Comparison of ENCODE assay signal across 14 cellular contexts in genomic region chr14:59427653-59428578, GRCh38. TPM values are rescaled to one million over a fixed set of nuclear protein-coding genes. Genes with fewer than 3 reads are reported as not detected.
DNase-seq lines count a peak whose midpoint lies in the region; ATAC-seq and TF ChIP-seq lines count a peak whose summit lies in the region.
"Had no signal": no experiment of that assay in that cellular context is flagged by ENCODE, and none has a peak within 500 bp of the region (broad histone marks: within the 10 kb centered on the region; RNA-seq: fewer than 3 reads in every experiment).

No MANE protein-coding gene starts in this region.

- no peaks in the 10 kb centered on the region for H3K27me3 ChIP-seq in body of pancreas
- H3K27me3 ChIP-seq: cardiac muscle cell had no signal

- intact Hi-C loops in body of pancreas (cut with DNase I), result no loop called here

- no peak overlapping the region for H3K27ac Mint-ChIP-seq in stimulated activated effector memory CD8-positive, alpha-beta T cell treated with anti-CD3 and anti-CD28 coated beads, Interleukin-12 subunit alpha, Interleukin-12 subunit beta, amount 100 ng/mL, for 72 hours

- no peaks in the 10 kb centered on the region for H3K9me3 Mint-ChIP-seq in stimulated activated effector memory CD8-positive, alpha-beta T cell treated with anti-CD3 and anti-CD28 coated beads, Interleukin-12 subunit alpha, Interleukin-12 subunit beta, amount 100 ng/mL, for 72 hours

- H3K9me3 ChIP-seq in body of pancreas, result no peaks in the 10 kb centered on the region

- TF ChIP-seq POLR2A in body of pancreas (IDR thresholded peaks at IDR 0.05), result no peak

- no peaks in the 10 kb centered on the region for H3K4me1 Mint-ChIP-seq in stimulated activated effector memory CD8-positive, alpha-beta T cell treated with anti-CD3 and anti-CD28 coated beads, Interleukin-12 subunit alpha, Interleukin-12 subunit beta, amount 100 ng/mL, for 72 hours

- H3K36me3 Mint-ChIP-seq in stimulated activated effector memory CD8-positive, alpha-beta T cell treated with anti-CD3 and anti-CD28 coated beads, Interleukin-12 subunit alpha, Interleukin-12 subunit beta, amount 100 ng/mL, for 72 hours, result no peaks in the 10 kb centered on the region

- no peaks in the 10 kb centered on the region for H3K4me1 ChIP-seq in body of pancreas

- ATAC-seq in body of pancreas, result peak; percentile 45
- peak; percentile 54 for ATAC-seq in stimulated activated effector memory CD8-positive, alpha-beta T cell treated with anti-CD3 and anti-CD28 coated beads, Interleukin-12 subunit alpha, Interleukin-12 subunit beta, amount 100 ng/mL, for 72 hours
- ATAC-seq in GM21381 (IDR thresholded peaks at IDR 0.05; ENCODE audit: unreplicated experiment), result no peak

- no peak overlapping the region for H3K4me3 ChIP-seq in body of pancreas
- H3K4me3 ChIP-seq: cardiac muscle cell had no signal

- no peak overlapping the region for H3K27ac ChIP-seq in body of pancreas
- H3K27ac ChIP-seq: cardiac muscle cell, KMS-11 had no signal

- DNase-seq in NCI-H2107 (lab: John Stamatoyannopoulos, UW), result peak; percentile 30
- peak in 1 of 4 donors; percentile 42 for DNase-seq in body of pancreas
- DNase-seq in hepatic stellate cell (ENCODE audit: low spot score), result peak; percentile 53
- no peak for DNase-seq in stimulated activated effector memory CD8-positive, alpha-beta T cell treated with anti-CD3 and anti-CD28 coated beads, Interleukin-12 subunit alpha, Interleukin-12 subunit beta, amount 100 ng/mL, for 72 hours (ENCODE audit: low spot score in 2 of 2)
- DNase-seq in NAMALWA (ENCODE audit: low spot score), result no peak
- DNase-seq in islet precursor cell, result no peak
- DNase-seq: hippocampal formation; NCI-H510A treated with DMSO at 0.1 percent for 48 hours; stimulated activated CD4-positive, alpha-beta T cell treated with anti-CD3 and anti-CD28 coated beads, Interleukin-4, amount 100 ng/mL, for 1 hour; T-helper 1 cell; trophoblast cell had no signal

- no peaks in the 10 kb centered on the region for H3K36me3 ChIP-seq in body of pancreas (replicated peaks in 1 of 2; ENCODE audit: insufficient read depth in 1 of 2, low read depth in 2 of 2)
- H3K36me3 ChIP-seq: cardiac muscle cell had no signal

- no peak for TF ChIP-seq CTCF in body of pancreas (IDR thresholded peaks at IDR 0.05)

- H3K4me3 Mint-ChIP-seq in stimulated activated effector memory CD8-positive, alpha-beta T cell treated with anti-CD3 and anti-CD28 coated beads, Interleukin-12 subunit alpha, Interleukin-12 subunit beta, amount 100 ng/mL, for 72 hours, result no peak overlapping the region

- 80 to 87% methylated on average over 13 of the region's 13 CpGs for WGBS in body of pancreas, 2 donors

RNA-seq across cellular contexts. Expression of gene GPR135, which starts 37.3 kb away (rescaled TPM):
- 1 to 10 TPM; 4.2 to 4.6 TPM for total RNA-seq in body of pancreas

RNA-seq across cellular contexts. Expression of gene L3HYPDH, which starts 56.3 kb away (rescaled TPM):
- total RNA-seq in body of pancreas, result 10 to 100 TPM; 42.0 to 60.0 TPM

RNA-seq across cellular contexts. Expression of gene JKAMP, which starts 56.4 kb away (rescaled TPM):
- total RNA-seq in body of pancreas, result 10 to 100 TPM; 23.1 to 29.8 TPM

Comparison
In these comparisons a context has a peak if more than half of its experiments do, and no peak if none do; other contexts are left out.
1. DNase-seq: peak in NCI-H2107 (single experiment) and hepatic stellate cell (single experiment); none in stimulated activated effector memory CD8-positive, alpha-beta T cell treated with anti-CD3 and anti-CD28 coated beads, Interleukin-12 subunit alpha, Interleukin-12 subunit beta, amount 100 ng/mL, for 72 hours (0 of 2), NAMALWA (single experiment) and islet precursor cell (single experiment).